ENCODE assay signal across 14 cellular contexts in the genomic region with DNA sequence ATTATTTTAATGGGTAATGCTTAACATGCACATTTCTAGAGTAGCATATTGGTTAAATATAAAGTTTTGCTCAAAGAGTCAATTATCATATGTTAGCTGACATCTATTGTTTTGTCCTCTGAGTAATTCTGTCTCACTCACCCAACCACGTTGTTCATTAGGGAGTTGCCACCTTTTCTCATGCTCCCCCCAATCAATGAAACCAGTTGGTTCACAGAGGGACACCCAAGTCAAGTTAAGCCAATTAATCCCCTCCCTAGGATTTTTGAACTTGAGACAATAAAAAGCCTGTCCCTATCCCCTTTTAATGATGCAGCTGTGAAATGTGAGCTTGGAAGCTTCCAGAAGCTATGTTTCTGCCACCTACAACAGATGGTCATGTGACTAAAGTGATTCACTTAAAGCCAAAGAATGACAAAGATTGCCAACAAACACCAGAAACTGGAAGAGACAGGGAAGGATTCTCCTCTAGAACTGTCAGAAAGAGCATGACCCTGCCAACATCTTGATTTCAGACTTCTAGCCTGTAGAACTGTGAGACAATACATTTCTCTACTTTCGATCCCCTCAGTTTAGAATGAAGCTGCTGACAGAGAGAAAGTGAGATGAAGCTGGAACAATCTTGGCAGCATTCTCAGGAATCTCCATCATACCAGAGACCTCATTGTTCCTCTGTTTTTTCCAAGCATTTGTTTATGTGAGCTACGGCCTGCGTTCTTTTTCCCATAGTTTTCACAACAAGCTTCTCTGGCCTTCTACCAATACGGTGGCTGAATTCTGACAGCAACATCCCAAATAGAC. TPM values are rescaled to one million over a fixed set of nuclear protein-coding genes. Genes with fewer than 3 reads are reported as not detected.
DNase-seq lines count a peak whose midpoint lies in the region; ATAC-seq and TF ChIP-seq lines count a peak whose summit lies in the region.
"Had no signal": no experiment of that assay in that cellular context is flagged by ENCODE, and none has a peak within 500 bp of the region (broad histone marks: within the 10 kb centered on the region; RNA-seq: fewer than 3 reads in every experiment).

No MANE protein-coding gene starts in this region.

- H3K4me3 Mint-ChIP-seq in CD4-positive, alpha-beta T cell, result no peak overlapping the region
- H3K4me3 Mint-ChIP-seq: activated T-helper 17 cell treated with anti-CD3 and anti-CD28 coated beads, Interleukin-2, amount 50 U/mL, for 72 hours; neural crest cell had no signal

- ATAC-seq in HG03342 (IDR thresholded peaks at IDR 0.05; ENCODE audit: unreplicated experiment) (no peak), HG02798 (IDR thresholded peaks at IDR 0.05; ENCODE audit: poor library complexity, unreplicated experiment) (no peak)
- no peak for ATAC-seq in CD4-positive, alpha-beta T cell (ENCODE audit: poor library complexity)
- ATAC-seq: activated CD4-positive, CD25-positive, alpha-beta regulatory T cell treated with anti-CD3 and anti-CD28 coated beads, Interleukin-2, amount 50 U/mL, for 24 hours; activated T-helper 17 cell treated with anti-CD3 and anti-CD28 coated beads, Interleukin-2, amount 50 U/mL, for 72 hours had no signal

- H3K9me3 Mint-ChIP-seq in CD4-positive, alpha-beta T cell, result no peaks in the 10 kb centered on the region
- H3K9me3 Mint-ChIP-seq: activated T-helper 17 cell treated with anti-CD3 and anti-CD28 coated beads, Interleukin-2, amount 50 U/mL, for 72 hours; neural crest cell had no signal

- CTCF ChIA-PET in CD4-positive, alpha-beta T cell (lab: Charles Lee), result no interaction called here

- no peaks in the 10 kb centered on the region for H3K36me3 Mint-ChIP-seq in CD4-positive, alpha-beta T cell (ENCODE audit: low read depth)

- peaks cover 14% of the 10 kb centered on the region for H3K4me1 Mint-ChIP-seq in CD4-positive, alpha-beta T cell (ENCODE audit: low read depth)
- H3K4me1 Mint-ChIP-seq: activated T-helper 17 cell treated with anti-CD3 and anti-CD28 coated beads, Interleukin-2, amount 50 U/mL, for 72 hours had no signal

- H3K27me3 ChIP-seq in dorsolateral prefrontal cortex, result no peaks in the 10 kb centered on the region
- H3K27me3 ChIP-seq in CD4-positive, alpha-beta T cell (ENCODE audit: control insufficient read depth, insufficient read depth, low read length), result peaks cover 6% of the 10 kb centered on the region

- H3K4me3 ChIP-seq in dorsolateral prefrontal cortex, result peak overlapping the region in 12 of 59 donors; percentile 0 to 55 (median 25)

- POLR2A ChIA-PET in CD4-positive, alpha-beta T cell (lab: Charles Lee), result no interaction called here

- no peak overlapping the region for H3K27ac Mint-ChIP-seq in CD4-positive, alpha-beta T cell
- H3K27ac Mint-ChIP-seq: activated T-helper 17 cell treated with anti-CD3 and anti-CD28 coated beads, Interleukin-2, amount 50 U/mL, for 72 hours had no signal

- intact Hi-C loops in dorsolateral prefrontal cortex (cut with DNase I), result loop anchor here (5.0 kb wide), 2 partner anchors 43 to 48 kb away; no protein-coding TSS in a partner anchor
- intact Hi-C loops in CD4-positive, alpha-beta T cell (cut with DNase I, micrococcal nuclease), result no loop called here

- no peak for TF ChIP-seq CTCF in dorsolateral prefrontal cortex (IDR thresholded peaks at IDR 0.05 in 54 of 56, conservative IDR thresholded peaks at IDR 0.05 in 2 of 56; ENCODE audit: low read depth in 1 of 56, partially characterized antibody in 56 of 56)
- TF ChIP-seq CTCF in CD4-positive, alpha-beta T cell (IDR thresholded peaks at IDR 0.05), result no peak

- DNase-seq in LHCN-M2 (ENCODE audit: low read depth) (peak; percentile 75), dorsolateral prefrontal cortex (no peak), left kidney (ENCODE audit: low read depth, low spot score) (peak; percentile 15), substantia nigra (lab: John Stamatoyannopoulos, UW) (peak in 3 of 49 donors; percentile 38 to 65 (median 39))
- no peak for DNase-seq in effector CD4-positive, alpha-beta T cell
- DNase-seq in CD4-positive, alpha-beta T cell, result no peak
- DNase-seq: Caco-2, NCI-H1105, NCI-H774 had no signal

- H3K9me3 ChIP-seq in CD4-positive, alpha-beta T cell (ENCODE audit: control insufficient read depth, low read length), result no peaks in the 10 kb centered on the region
- H3K9me3 ChIP-seq: Caco-2 had no signal

- H3K27me3 Mint-ChIP-seq in CD4-positive, alpha-beta T cell, result peaks cover 23% of the 10 kb centered on the region

- H3K27ac ChIP-seq in dorsolateral prefrontal cortex, result peak overlapping the region; percentile 33 to 96 (median 86)
- H3K27ac ChIP-seq in substantia nigra (ENCODE audit: low read depth, low read length, poor library complexity, severe bottlenecking), result peak overlapping the region; percentile 84
- no peak overlapping the region for H3K27ac ChIP-seq in CD4-positive, alpha-beta T cell (ENCODE audit: low read depth, low read length)

RNA-seq across cellular contexts. Expression of a gene that starts 57.9 kb away (rescaled TPM):
- 0.83 and 1.5 TPM in 2 replicates for total RNA-seq in LHCN-M2 (2014; rRNA removed)
- polyA plus RNA-seq in LHCN-M2 (2012), result 12.7 TPM
- 100 to 1,000 TPM in 53 of 120 experiments, 10 to 100 TPM in 67; 42.2 to 338 (median 95.8) TPM for total RNA-seq in dorsolateral prefrontal cortex
- not detected for total RNA-seq in CD4-positive, alpha-beta T cell

Comparison
In these comparisons a context has a peak if more than half of its experiments do, and no peak if none do; other contexts are left out.
1. DNase-seq: peak in LHCN-M2 (single experiment) and left kidney (single experiment); none in dorsolateral prefrontal cortex (0 of 10), effector CD4-positive, alpha-beta T cell (single experiment) and CD4-positive, alpha-beta T cell (0 of 10).
2. RNA of a gene that starts 57.9 kb away (total RNA-seq): 42.2 to 338 TPM in dorsolateral prefrontal cortex; 0.83 to 1.5 TPM in LHCN-M2 and not detected in CD4-positive, alpha-beta T cell; every median in the first group is over 10 times any median in the second.
3. intact Hi-C loops: an anchor here in dorsolateral prefrontal cortex (5.0 kb wide); none called in CD4-positive, alpha-beta T cell.